In genomic region chr11:17148536-17148935, GRCh38 we compare ENCODE assay signal across 1 cellular context.
TF ChIP-seq lines count a peak whose summit lies in the region.

No MANE protein-coding gene starts in this region.

TF ChIP-seq in IMR-90, 13 proteins besides CTCF, POLR2A, EP300 and RAD21 (continued from another document):
- no peak for TF ChIP-seq USF2 (IDR thresholded peaks at IDR 0.05; ENCODE audit: low read depth, low read length)
- no peak for TF ChIP-seq MXI1 (IDR thresholded peaks at IDR 0.05; ENCODE audit: borderline replicate concordance, low read depth, low read length)
- no peak for TF ChIP-seq MAZ (IDR thresholded peaks at IDR 0.05; ENCODE audit: borderline replicate concordance, low read depth, low read length)
- TF ChIP-seq BHLHE40 (IDR thresholded peaks at IDR 0.05; ENCODE audit: low read depth, low read length): no peak
